Comparison of ENCODE assay signal across 11 cellular contexts in the genomic region with DNA sequence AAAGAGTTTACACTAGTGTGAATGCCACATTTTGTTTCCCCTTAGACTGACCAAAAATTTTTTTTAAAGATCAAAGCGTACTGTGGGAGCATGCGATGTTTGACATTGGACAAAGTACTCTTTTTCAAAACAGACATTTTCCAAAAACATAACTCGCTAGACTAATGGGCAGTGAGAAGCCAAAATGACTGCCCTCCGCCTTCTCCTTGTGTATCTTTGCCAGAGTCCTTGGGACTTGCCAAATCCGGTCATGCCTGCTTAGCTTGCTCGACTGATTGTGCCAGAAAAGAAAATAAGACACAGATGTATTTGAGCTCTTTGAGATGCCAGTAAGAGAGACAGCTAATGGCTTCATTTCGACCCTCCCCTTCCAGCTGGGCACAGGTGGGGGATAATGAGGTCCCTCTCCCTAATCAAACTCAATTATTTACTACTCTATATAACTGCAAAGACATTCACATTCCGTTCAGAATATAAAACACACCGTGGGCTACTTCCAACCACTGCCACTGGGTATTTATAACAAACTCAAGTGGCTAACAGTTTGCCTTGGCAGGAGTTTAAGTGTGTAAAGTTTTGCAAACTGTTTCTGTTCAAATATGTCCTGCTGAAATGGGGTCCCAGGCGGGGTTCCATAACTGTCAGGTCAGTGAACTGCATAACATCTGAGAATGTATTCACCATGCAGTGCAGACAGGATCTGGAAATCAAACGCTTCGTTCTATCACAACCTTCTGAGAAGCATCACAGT.
DNase-seq lines count a peak whose midpoint lies in the region; ATAC-seq and TF ChIP-seq lines count a peak whose summit lies in the region.
"Had no signal": no experiment of that assay in that cellular context is flagged by ENCODE, and none has a peak within 500 bp of the region (broad histone marks: within the 10 kb centered on the region; RNA-seq: fewer than 3 reads in every experiment).

No MANE protein-coding gene starts in this region.

- H3K27me3 Mint-ChIP-seq in mesothelial cell of epicardium (ENCODE audit: low read depth): no peaks in the 10 kb centered on the region
- H3K27me3 Mint-ChIP-seq: activated CD8-positive, alpha-beta memory T cell treated with anti-CD3 and anti-CD28 coated beads, Interleukin-2, amount 10 ng/mL, durations not matched to agents 7 days and 5 days had no signal

- H3K9me3 ChIP-seq in esophagus squamous epithelium: no peaks in the 10 kb centered on the region

- ATAC-seq in HG03520 (IDR thresholded peaks at IDR 0.05; ENCODE audit: unreplicated experiment): no peak
- ATAC-seq: activated CD8-positive, alpha-beta memory T cell treated with anti-CD3 and anti-CD28 coated beads, Interleukin-2, amount 10 ng/mL, durations not matched to agents 7 days and 5 days had no signal

- 31 to 38% methylated on average over 12 of the region's 12 CpGs for WGBS in esophagus squamous epithelium, 2 donors

- no peaks in the 10 kb centered on the region for H3K36me3 ChIP-seq in esophagus squamous epithelium

- intact Hi-C loops in esophagus squamous epithelium (cut with DNase I): no loop called here

- H3K36me3 Mint-ChIP-seq in mesothelial cell of epicardium: no peaks in the 10 kb centered on the region
- H3K36me3 Mint-ChIP-seq: activated CD8-positive, alpha-beta memory T cell treated with anti-CD3 and anti-CD28 coated beads, Interleukin-2, amount 10 ng/mL, durations not matched to agents 7 days and 5 days had no signal

- peaks cover 11 to 76% (median 34%) of the 10 kb centered on the region in 3 donors for H3K4me1 ChIP-seq in esophagus squamous epithelium

- peak overlapping the region in 1 of 4 donors; percentile 14 for H3K4me3 ChIP-seq in esophagus squamous epithelium

- no peak overlapping the region for H3K4me3 Mint-ChIP-seq in mesothelial cell of epicardium
- H3K4me3 Mint-ChIP-seq: activated CD8-positive, alpha-beta memory T cell treated with anti-CD3 and anti-CD28 coated beads, Interleukin-2, amount 10 ng/mL, durations not matched to agents 7 days and 5 days; immature natural killer cell had no signal

- peak in 2 of 6 experiments; percentile 11 to 18 for TF ChIP-seq CTCF in esophagus squamous epithelium (IDR thresholded peaks at IDR 0.05)
- no peak for TF ChIP-seq CTCF in mesothelial cell of epicardium (IDR thresholded peaks at IDR 0.05; ENCODE audit: unreplicated experiment)

- peaks cover 70% of the 10 kb centered on the region for H3K4me1 Mint-ChIP-seq in mesothelial cell of epicardium
- H3K4me1 Mint-ChIP-seq: activated CD8-positive, alpha-beta memory T cell treated with anti-CD3 and anti-CD28 coated beads, Interleukin-2, amount 10 ng/mL, durations not matched to agents 7 days and 5 days had no signal

- no peak for TF ChIP-seq POLR2A in esophagus squamous epithelium (IDR thresholded peaks at IDR 0.05)

- H3K27me3 ChIP-seq in esophagus squamous epithelium: no peaks in the 10 kb centered on the region

- H3K9me3 Mint-ChIP-seq in mesothelial cell of epicardium: no peaks in the 10 kb centered on the region
- H3K9me3 Mint-ChIP-seq: immature natural killer cell had no signal

- H3K27ac Mint-ChIP-seq in mesothelial cell of epicardium: peak overlapping the region; percentile 62
- H3K27ac Mint-ChIP-seq: activated CD8-positive, alpha-beta memory T cell treated with anti-CD3 and anti-CD28 coated beads, Interleukin-2, amount 10 ng/mL, durations not matched to agents 7 days and 5 days; immature natural killer cell had no signal

- DNase-seq in NCI-H2227 (lab: John Stamatoyannopoulos, UW; ENCODE audit: unreplicated experiment) (peak; percentile 6), NCI-H2227 treated with DMSO at 0.1 percent for 48 hours (lab: John Stamatoyannopoulos, UW) (no peak), esophagus squamous epithelium (lab: John Stamatoyannopoulos, UW) (no peak), mesothelial cell of epicardium (ENCODE audit: low spot score in 2 of 2, unreplicated experiment in 2 of 2) (no peak), ureter (ENCODE audit: low spot score) (peak; percentile 76), T-helper 1 cell (no peak), putamen (ENCODE audit: low spot score) (no peak)
- DNase-seq: activated CD8-positive, alpha-beta memory T cell treated with anti-CD3 and anti-CD28 coated beads, Interleukin-2, amount 10 ng/mL, durations not matched to agents 7 days and 5 days; immature natural killer cell; NCI-H1694 had no signal

- H3K27ac ChIP-seq in esophagus squamous epithelium: peak overlapping the region; percentile 33 to 78 (median 64)

Comparison
In these comparisons a context has a peak if more than half of its experiments do, and no peak if none do; other contexts are left out.
1. DNase-seq: peak in NCI-H2227 (single experiment) and ureter (single experiment); none in NCI-H2227 treated with DMSO at 0.1 percent for 48 hours (single experiment), esophagus squamous epithelium (single experiment), mesothelial cell of epicardium (0 of 2), T-helper 1 cell (0 of 5) and putamen (single experiment).